Comparison of ENCODE assay signal across 13 cellular contexts in genomic region chr1:209741198-209741597, GRCh38. TPM values are rescaled to one million over a fixed set of nuclear protein-coding genes. Genes with fewer than 3 reads are reported as not detected.
DNase-seq lines count a peak whose midpoint lies in the region; ATAC-seq and TF ChIP-seq lines count a peak whose summit lies in the region.
"Had no signal": no experiment of that assay in that cellular context is flagged by ENCODE, and none has a peak within 500 bp of the region (broad histone marks: within the 10 kb centered on the region; RNA-seq: fewer than 3 reads in every experiment).

No MANE protein-coding gene starts in this region.

- POLR2A ChIA-PET in HEK293T (lab: Yijun Ruan, JAX), result no interaction called here

- TF ChIP-seq CTCF in heart left ventricle (IDR thresholded peaks at IDR 0.05) (no peak), right lobe of liver (IDR thresholded peaks at IDR 0.05) (no peak)

- intact Hi-C loops in heart left ventricle (cut with DNase I), result loop anchor here in 2 of 10 donors (5.0 to 10.0 kb wide), 2 partner anchors 44 to 106 kb away; no protein-coding TSS in a partner anchor
- intact Hi-C loops in cardiac septum (cut with DNase I), result no loop called here
- intact Hi-C loops in right lobe of liver (cut with DNase I), result loop anchor here in 1 of 2 donors (10.0 kb wide), 1 partner anchor 46 kb away; no protein-coding TSS in a partner anchor

- TF ChIP-seq POLR2A in heart left ventricle (IDR thresholded peaks at IDR 0.05) (no peak), right lobe of liver (IDR thresholded peaks at IDR 0.05) (no peak)

- peak overlapping the region in 11 of 12 donors; percentile 71 to 88 (median 84) for H3K27ac ChIP-seq in heart left ventricle
- H3K27ac ChIP-seq in right lobe of liver, result peak overlapping the region in 2 of 3 donors; percentile 60 to 81

- H3K4me3 ChIP-seq in heart left ventricle, result no peak overlapping the region
- no peak overlapping the region for H3K4me3 ChIP-seq in right lobe of liver

- H3K4me1 ChIP-seq in heart left ventricle (peaks cover 0 to 39% (median 21%) of the 10 kb centered on the region in 12 donors), right lobe of liver (peaks cover 0 to 36% (median 6%) of the 10 kb centered on the region in 4 donors)

- WGBS in heart left ventricle, 4 donors, result 93 to 95% (median 94%) methylated on average over 3 of the region's 3 CpGs
- 22% methylated on average over 3 of the region's 3 CpGs for WGBS in right lobe of liver (ENCODE audit: insufficient coverage, low coverage, low lambda C conversion rate, missing lambda C conversion rate)

- H3K27me3 ChIP-seq in heart left ventricle, result no peaks in the 10 kb centered on the region
- no peaks in the 10 kb centered on the region for H3K27me3 ChIP-seq in right lobe of liver

- no peaks in the 10 kb centered on the region for H3K9me3 ChIP-seq in heart left ventricle
- H3K9me3 ChIP-seq in right lobe of liver, result no peaks in the 10 kb centered on the region

- no peaks in the 10 kb centered on the region for H3K36me3 ChIP-seq in heart left ventricle
- no peaks in the 10 kb centered on the region for H3K36me3 ChIP-seq in right lobe of liver

- DNase-seq in heart left ventricle, result no peak
- no peak for DNase-seq in cardiac septum (ENCODE audit: low spot score)
- no peak for DNase-seq in HEK293T (ENCODE audit: extremely low spot score)
- DNase-seq in RPMI8226, result peak; percentile 76
- DNase-seq in right lobe of liver, result peak in 1 of 3 donors; percentile 79
- DNase-seq in D341Med (ENCODE audit: low spot score), result no peak
- DNase-seq: ACHN, C1 segment of cervical spinal cord, DMS79, NCI-H1694 treated with DMSO at 0.1 percent for 48 hours, NCI-H510A had no signal

- CTCF ChIA-PET in HEK293T (lab: Yijun Ruan, JAX), result no interaction called here

- ATAC-seq in heart left ventricle, result no peak
- peak; percentile 75 to 86 (median 80) for ATAC-seq in right lobe of liver
- no peak for ATAC-seq in esophagus mucosa

TF ChIP-seq in HEK293T, 16 proteins besides CTCF, POLR2A, EP300 and RAD21:
- TF ChIP-seq PKNOX1 (IDR thresholded peaks at IDR 0.05) (peak; percentile 24; the same call in 1 of the 2 replicates), FOXA1 (IDR thresholded peaks at IDR 0.05) (no peak), ARNT (IDR thresholded peaks at IDR 0.05) (no peak), FOXM1 (IDR thresholded peaks at IDR 0.05; ENCODE audit: borderline replicate concordance) (no peak)

RNA-seq across cellular contexts. Expression of gene TRAF3IP3, which starts 14.7 kb away (rescaled TPM):
- total RNA-seq in heart left ventricle (10 to 100 TPM in 1 of 9 donors, 1 to 10 TPM in 2, under 1 TPM in 5, not detected in 1; 0.16 to 10.6 (median 0.91) TPM), cardiac septum (1.00 TPM), right lobe of liver (1 to 10 TPM in 5 of 6 experiments, under 1 TPM in 1; 0.95 to 7.7 (median 1.6) TPM), esophagus mucosa (0.80 TPM)
- polyA plus RNA-seq in heart left ventricle, result under 1 TPM; 0.34 to 0.57 TPM
- total RNA-seq: H1 had no signal
- polyA plus RNA-seq: H1 had no signal

RNA-seq across cellular contexts. Expression of gene HSD11B1, which starts 36.6 kb away (rescaled TPM):
- total RNA-seq in heart left ventricle (10 to 100 TPM in 2 of 9 donors, 1 to 10 TPM in 7; 1.7 to 36.1 (median 3.6) TPM), cardiac septum (15.0 TPM), right lobe of liver (100 to 1,000 TPM; 281 to 749 (median 512) TPM), esophagus mucosa (0.36 TPM)
- polyA plus RNA-seq in heart left ventricle, result 1 to 10 TPM; 1.2 to 3.6 TPM
- total RNA-seq: H1 had no signal
- polyA plus RNA-seq: H1 had no signal

RNA-seq across cellular contexts. Expression of gene C1orf74, which starts 43.2 kb away (rescaled TPM):
- total RNA-seq in heart left ventricle (1 to 10 TPM; 1.6 to 2.6 (median 2.4) TPM), cardiac septum (1.6 TPM), right lobe of liver (1 to 10 TPM in 3 of 6 experiments, under 1 TPM in 3; 0.81 to 1.6 (median 1.0) TPM), esophagus mucosa (6.3 TPM)
- 1 to 10 TPM; 1.1 to 1.3 TPM for polyA plus RNA-seq in heart left ventricle

Comparison
In these comparisons a context has a peak if more than half of its experiments do, and no peak if none do; other contexts are left out.
1. ATAC-seq: peak in right lobe of liver (4 of 4); none in heart left ventricle (0 of 4) and esophagus mucosa (single experiment).
2. RNA of gene HSD11B1, which starts 36.6 kb away (total RNA-seq): 281 to 749 TPM in right lobe of liver; 15.0 TPM in cardiac septum (single experiment), 1.7 to 36.1 TPM in heart left ventricle and 0.36 TPM in esophagus mucosa (single experiment); every median in the first group is over 4 times any median in the second.